ENCODE assay signal across 13 cellular contexts in the genomic region with DNA sequence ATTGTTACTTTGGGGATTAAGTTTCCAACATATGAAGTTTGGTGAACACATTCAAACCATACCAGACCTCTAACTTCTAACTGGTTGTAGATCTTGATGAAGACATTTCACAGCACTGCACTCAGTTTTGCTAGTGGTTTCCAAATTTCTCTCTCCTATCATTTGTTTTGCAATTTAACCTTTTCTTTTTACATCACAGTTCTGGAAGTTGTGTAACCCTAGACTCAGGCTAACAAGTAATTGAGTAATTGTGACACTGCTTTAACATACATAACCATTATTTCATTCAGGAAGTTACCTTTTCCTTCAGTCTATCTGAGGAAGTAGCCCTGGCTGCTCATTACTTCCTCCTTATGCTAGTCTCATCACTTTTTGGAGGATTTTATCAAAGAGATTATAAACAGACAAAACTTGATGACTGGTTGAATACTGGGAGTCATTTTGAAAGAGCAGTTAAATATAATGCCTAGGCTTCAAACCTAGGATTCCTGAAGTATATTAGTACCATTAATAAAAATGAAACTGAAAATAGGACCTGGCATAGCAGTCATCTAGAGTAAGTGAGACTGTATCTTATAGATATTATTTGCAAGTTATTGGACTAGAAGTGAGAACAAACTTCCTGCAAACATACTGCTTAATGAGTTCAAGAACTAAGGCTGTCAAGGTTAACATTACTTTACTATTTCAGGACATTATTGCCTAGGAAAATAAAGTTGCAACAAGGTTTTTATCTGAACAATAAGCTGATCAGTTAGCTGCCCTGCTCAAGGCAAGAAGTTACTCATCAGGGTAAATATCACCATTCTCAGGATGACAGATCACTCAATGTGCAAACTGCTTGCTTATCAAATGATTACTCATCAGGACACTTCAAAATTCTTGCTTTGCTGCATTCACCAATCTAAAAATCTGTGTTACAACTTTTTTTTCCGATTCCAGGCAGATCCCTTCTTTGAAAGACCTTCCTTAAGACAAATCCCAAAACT. TPM values are rescaled to one million over a fixed set of nuclear protein-coding genes. Genes with fewer than 3 reads are reported as not detected.
A peak's percentile ranks its signal among the peaks of the same experiment; 100 is the strongest.
DNase-seq lines count a peak whose midpoint lies in the region; ATAC-seq, FAIRE-seq and TF ChIP-seq lines count a peak whose summit lies in the region.
"Had no signal": no experiment of that assay in that cellular context is flagged by ENCODE, and none has a peak within 500 bp of the region (broad histone marks: within the 10 kb centered on the region; RNA-seq: fewer than 3 reads in every experiment).

No MANE protein-coding gene starts in this region.

- no peak overlapping the region for H3K4me3 ChIP-seq in testis
- no peak overlapping the region for H3K4me3 ChIP-seq in colonic mucosa
- no peak overlapping the region for H3K4me3 ChIP-seq in kidney (ENCODE audit: low read length in 2 of 2)
- H3K4me3 ChIP-seq: BLaER1 treated with 17β-estradiol and CSF1 and Interleukin-3, amounts not matched to agents 10 nM and 100 nM had no signal

- no peaks in the 10 kb centered on the region for H3K9me3 Mint-ChIP-seq in T-cell

- no peaks in the 10 kb centered on the region for H3K36me3 ChIP-seq in testis (ENCODE audit: low read depth, missing control alignments)
- H3K36me3 ChIP-seq in colonic mucosa, result no peaks in the 10 kb centered on the region
- no peaks in the 10 kb centered on the region for H3K36me3 ChIP-seq in kidney (ENCODE audit: control insufficient read depth in 1 of 2, insufficient read depth in 2 of 2, low read length in 2 of 2)
- H3K36me3 ChIP-seq: BLaER1 treated with 17β-estradiol and CSF1 and Interleukin-3, amounts not matched to agents 10 nM and 100 nM had no signal

- H3K36me3 Mint-ChIP-seq in T-cell, result no peaks in the 10 kb centered on the region

- CTCF ChIA-PET in T-cell (lab: Charles Lee), result no interaction called here

- H3K27ac Mint-ChIP-seq in T-cell, result peak overlapping the region; percentile 9 to 41

- 53 to 89% methylated on average over 1 of the region's 1 CpG for WGBS in testis, 2 donors

- H3K9me3 ChIP-seq in testis (no peaks in the 10 kb centered on the region), colonic mucosa (no peaks in the 10 kb centered on the region), kidney (ENCODE audit: control insufficient read depth in 1 of 2, low read length in 2 of 2) (no peaks in the 10 kb centered on the region)
- H3K9me3 ChIP-seq: BLaER1 treated with 17β-estradiol and CSF1 and Interleukin-3, amounts not matched to agents 10 nM and 100 nM had no signal

- no peak for TF ChIP-seq POLR2A in testis (IDR thresholded peaks at IDR 0.05)

- H3K4me3 Mint-ChIP-seq in T-cell, result peak overlapping the region in 1 of 3 donors; percentile 7

- H3K4me1 ChIP-seq in testis (no peaks in the 10 kb centered on the region), colonic mucosa (no peaks in the 10 kb centered on the region), kidney (ENCODE audit: control insufficient read depth in 1 of 2, insufficient read depth in 1 of 2, low read depth in 1 of 2, low read length in 2 of 2) (no peaks in the 10 kb centered on the region)

- intact Hi-C loops in testis (cut with DNase I; ENCODE audit: low total_unique reads) (no loop called here), colonic mucosa (cut with DNase I) (no loop called here), kidney (cut with DNase I) (no loop called here)

- H3K9ac ChIP-seq in colonic mucosa (ENCODE audit: low read depth in 2 of 2, low read length in 2 of 2), result no peak overlapping the region
- no peak overlapping the region for H3K9ac ChIP-seq in kidney (ENCODE audit: low read length in 2 of 2)
- H3K9ac ChIP-seq: BLaER1 treated with 17β-estradiol and CSF1 and Interleukin-3, amounts not matched to agents 10 nM and 100 nM had no signal

- FAIRE-seq in kidney (lab: Jason Lieb, UNC), result no peak
- FAIRE-seq: endometrium had no signal

- H3K4me1 Mint-ChIP-seq in T-cell, result peaks cover 17 to 20% (median 19%) of the 10 kb centered on the region in 3 donors

- ATAC-seq in GM19023 (IDR thresholded peaks at IDR 0.05; ENCODE audit: unreplicated experiment) (peak; percentile 59), HG03103 (IDR thresholded peaks at IDR 0.05; ENCODE audit: low read depth, unreplicated experiment) (peak; percentile 46), T-cell (replicated peaks in 1 of 4) (no peak)

- H3K27me3 ChIP-seq in testis (no peaks in the 10 kb centered on the region), colonic mucosa (no peaks in the 10 kb centered on the region)

- no peaks in the 10 kb centered on the region for H3K27me3 Mint-ChIP-seq in T-cell

- POLR2A ChIA-PET in T-cell (lab: Charles Lee), result no interaction called here

- TF ChIP-seq CTCF in AG09319 (IDR thresholded peaks at IDR 0.05; ENCODE audit: low read depth, low read length) (no peak), testis (IDR thresholded peaks at IDR 0.05) (no peak), colonic mucosa (IDR thresholded peaks at IDR 0.05) (no peak), kidney (IDR thresholded peaks at IDR 0.05; ENCODE audit: borderline replicate concordance, extremely low read depth, insufficient read depth) (no peak)

- DNase-seq in AG09319 (ENCODE audit: extremely low read depth, low read depth), result peak; percentile 3
- no peak for DNase-seq in T-cell
- DNase-seq in inferior parietal cortex (ENCODE audit: extremely low spot score), result no peak
- DNase-seq in testis, result no peak
- DNase-seq in colonic mucosa, result no peak
- no peak for DNase-seq in kidney
- DNase-seq: activated CD4-positive, alpha-beta T cell treated with anti-CD3 and anti-CD28 coated beads, Interleukin-2, amount 50 U/mL, for 4 hours; H7; NCI-H226 had no signal

- H3K27ac ChIP-seq in testis (no peak overlapping the region), colonic mucosa (no peak overlapping the region), kidney (ENCODE audit: low read depth in 2 of 2, low read length in 2 of 2) (no peak overlapping the region)

RNA-seq across cellular contexts. Expression of gene TEX13C, which starts 25.6 kb away (rescaled TPM):
- total RNA-seq in T-cell (not detected), testis (1 to 10 TPM; 3.5 to 7.2 TPM), colonic mucosa (not detected), kidney (not detected)
- polyA plus RNA-seq in testis (ENCODE audit: insufficient read depth, low read depth, low replicate concordance) (3.4 TPM), kidney (ENCODE audit: insufficient read depth, low read depth, low replicate concordance) (not detected)

Comparison
In these comparisons a context has a peak if more than half of its experiments do, and no peak if none do; other contexts are left out.
1. ATAC-seq: peak in GM19023 (single experiment) and HG03103 (single experiment); none in T-cell (0 of 4).